1 cellular context compared by ENCODE assay signal in the genomic region with DNA sequence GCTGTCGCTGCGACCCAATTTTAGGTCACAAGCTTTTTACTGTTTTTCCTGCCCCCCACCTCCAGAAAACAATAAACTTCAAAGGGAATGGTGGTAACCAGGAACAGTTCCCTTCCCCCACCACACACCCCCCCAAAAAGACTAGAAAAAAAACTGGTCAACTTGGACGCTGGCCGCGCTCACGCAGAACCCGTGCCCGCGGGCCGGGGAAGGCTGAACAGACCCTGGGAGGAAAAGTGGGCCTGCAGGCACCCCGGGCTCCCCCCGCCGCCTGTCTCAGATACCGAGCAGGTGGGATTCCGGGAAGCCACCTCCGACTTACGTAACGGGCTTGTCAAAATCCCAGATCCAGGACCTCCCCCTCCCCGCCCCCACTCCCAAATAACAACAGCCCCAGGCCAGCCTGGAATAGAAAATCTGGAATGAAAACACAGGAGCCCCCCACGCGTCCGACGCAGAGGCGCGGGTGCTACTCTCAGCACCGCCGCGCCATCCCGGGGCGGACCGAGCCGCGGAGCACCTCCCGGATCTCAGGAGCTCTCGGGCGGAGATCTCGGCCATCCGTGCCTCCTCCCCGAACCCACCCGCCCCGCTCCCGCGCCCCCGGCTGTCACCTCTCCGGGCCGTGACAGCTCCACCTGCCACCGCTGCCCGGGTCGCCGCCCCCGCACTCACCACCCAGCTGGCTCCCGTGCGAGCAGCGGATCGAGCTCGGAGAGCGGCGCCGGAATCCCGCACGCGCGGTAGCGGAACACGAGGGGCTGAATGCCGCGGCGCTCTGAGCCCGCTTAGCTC.
TF ChIP-seq lines count a peak whose summit lies in the region.

No MANE protein-coding gene starts in this region.

TF ChIP-seq in K562, 482 proteins besides CTCF, POLR2A, EP300 and RAD21 (continued from another document and continues in another):
- TF ChIP-seq RREB1 (CRISPR knock-in tag; IDR thresholded peaks at IDR 0.05) (no peak), ZNF699 (CRISPR knock-in tag; IDR thresholded peaks at IDR 0.05; ENCODE audit: insufficient replicate concordance) (no peak), CBX2 (IDR thresholded peaks at IDR 0.05; ENCODE audit: insufficient read depth, low read length, poor library complexity, severe bottlenecking) (no peak), PHTF2 (CRISPR knock-in tag; IDR thresholded peaks at IDR 0.05) (no peak), MTF1 (CRISPR knock-in tag; IDR thresholded peaks at IDR 0.05; ENCODE audit: borderline replicate concordance) (no peak), NR2F6 (CRISPR knock-in tag; IDR thresholded peaks at IDR 0.05) (no peak), HDAC8 (tag; IDR thresholded peaks at IDR 0.05) (no peak), ZNF133 (CRISPR knock-in tag; IDR thresholded peaks at IDR 0.05) (no peak), ZNF436 (CRISPR knock-in tag; IDR thresholded peaks at IDR 0.05) (no peak), SRSF3 (IDR thresholded peaks at IDR 0.05; ENCODE audit: insufficient read depth, low read length) (no peak), HMBOX1 (IDR thresholded peaks at IDR 0.05) (peak; percentile 83), HNRNPLL (IDR thresholded peaks at IDR 0.05; ENCODE audit: low read depth, low read length, poor library complexity, severe bottlenecking) (peak; percentile 39), ZBTB7A (IDR thresholded peaks at IDR 0.05; ENCODE audit: borderline replicate concordance, control insufficient read depth, low read depth, low read length) (peak; percentile 76; the same call in 1 of the 2 replicates), ZSCAN32 (CRISPR knock-in tag; IDR thresholded peaks at IDR 0.05) (no peak), TEAD4 (IDR thresholded peaks at IDR 0.05; ENCODE audit: low read length) (peak; percentile 15; the same call in 1 of the 2 replicates), TEAD4 (CRISPR knock-in tag; IDR thresholded peaks at IDR 0.05; ENCODE audit: borderline replicate concordance) (no peak), SOX6 (IDR thresholded peaks at IDR 0.05) (0 out of 2 replicates have a peak, but pooled peaks have one; percentile 38), GATA2 (CRISPR knock-in tag; IDR thresholded peaks at IDR 0.05) (no peak), KHSRP (IDR thresholded peaks at IDR 0.05) (no peak), LEF1 (IDR thresholded peaks at IDR 0.05) (peak; percentile 99), NFATC3 (IDR thresholded peaks at IDR 0.05) (no peak), ZNF584 (CRISPR knock-in tag; IDR thresholded peaks at IDR 0.05; ENCODE audit: low read depth) (no peak), SRSF9 (IDR thresholded peaks at IDR 0.05; ENCODE audit: borderline replicate concordance, low read depth, low read length) (no peak), ZFX (CRISPR knock-in tag; IDR thresholded peaks at IDR 0.05) (peak; percentile 69), MYC (IDR thresholded peaks at IDR 0.05; ENCODE audit: low read depth, low read length) (peak; percentile 59), MYC (CRISPR knock-in tag; IDR thresholded peaks at IDR 0.05; ENCODE audit: borderline replicate concordance, low read depth) (no peak), IRF2 (CRISPR knock-in tag; IDR thresholded peaks at IDR 0.05) (no peak), XRCC5 (IDR thresholded peaks at IDR 0.05; ENCODE audit: low read depth, low read length) (peak; percentile 76; the same call in 1 of the 2 replicates), RBM14 (IDR thresholded peaks at IDR 0.05; ENCODE audit: borderline replicate concordance, insufficient read depth, low read depth, low read length) (no peak), ZNF384 (IDR thresholded peaks at IDR 0.05; ENCODE audit: low read depth, low read length) (peak; percentile 99), TAF1 (IDR thresholded peaks at IDR 0.05; ENCODE audit: control insufficient read depth, extremely low read depth, insufficient read depth, low read length, severe bottlenecking) (peak; percentile 69), ZNF766 (CRISPR knock-in tag; conservative IDR thresholded peaks at IDR 0.05) (no peak), NONO (IDR thresholded peaks at IDR 0.05; ENCODE audit: low read depth in 2 of 2, low read length in 1 of 2) (peak in 1 of 2 experiments; percentile 42; a peak in 1 of 4 replicates), SAFB (IDR thresholded peaks at IDR 0.05; ENCODE audit: borderline replicate concordance, low read depth, low read length) (peak; percentile 96), ASH1L (IDR thresholded peaks at IDR 0.05; ENCODE audit: borderline replicate concordance, low read depth, partially characterized antibody) (no peak), ZNF174 (CRISPR knock-in tag; IDR thresholded peaks at IDR 0.05) (no peak), RBBP5 (IDR thresholded peaks at IDR 0.05; ENCODE audit: borderline replicate concordance, insufficient read depth, low read length, poor library complexity, severe bottlenecking) (peak; percentile 60), U2AF1 (optimal IDR thresholded peaks at IDR 0.05; ENCODE audit: low read depth, low read length) (no peak), KAT7 (CRISPR knock-in tag; IDR thresholded peaks at IDR 0.05; ENCODE audit: borderline replicate concordance) (no peak), SMARCB1 (IDR thresholded peaks at IDR 0.05; ENCODE audit: insufficient read length, low read depth) (no peak)
- TF ChIP-seq, protein P1, sequence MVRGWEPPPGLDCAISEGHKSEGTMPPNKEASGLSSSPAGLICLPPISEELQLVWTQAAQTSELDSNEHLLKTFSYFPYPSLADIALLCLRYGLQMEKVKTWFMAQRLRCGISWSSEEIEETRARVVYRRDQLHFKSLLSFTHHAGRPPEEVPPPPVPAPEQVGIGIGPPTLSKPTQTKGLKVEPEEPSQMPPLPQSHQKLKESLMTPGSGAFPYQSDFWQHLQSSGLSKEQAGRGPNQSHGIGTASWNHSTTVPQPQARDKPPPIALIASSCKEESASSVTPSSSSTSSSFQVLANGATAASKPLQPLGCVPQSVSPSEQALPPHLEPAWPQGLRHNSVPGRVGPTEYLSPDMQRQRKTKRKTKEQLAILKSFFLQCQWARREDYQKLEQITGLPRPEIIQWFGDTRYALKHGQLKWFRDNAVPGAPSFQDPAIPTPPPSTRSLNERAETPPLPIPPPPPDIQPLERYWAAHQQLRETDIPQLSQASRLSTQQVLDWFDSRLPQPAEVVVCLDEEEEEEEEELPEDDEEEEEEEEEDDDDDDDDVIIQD (CRISPR knock-in tag; IDR thresholded peaks at IDR 0.05) = no peak
- TF ChIP-seq, protein P2, sequence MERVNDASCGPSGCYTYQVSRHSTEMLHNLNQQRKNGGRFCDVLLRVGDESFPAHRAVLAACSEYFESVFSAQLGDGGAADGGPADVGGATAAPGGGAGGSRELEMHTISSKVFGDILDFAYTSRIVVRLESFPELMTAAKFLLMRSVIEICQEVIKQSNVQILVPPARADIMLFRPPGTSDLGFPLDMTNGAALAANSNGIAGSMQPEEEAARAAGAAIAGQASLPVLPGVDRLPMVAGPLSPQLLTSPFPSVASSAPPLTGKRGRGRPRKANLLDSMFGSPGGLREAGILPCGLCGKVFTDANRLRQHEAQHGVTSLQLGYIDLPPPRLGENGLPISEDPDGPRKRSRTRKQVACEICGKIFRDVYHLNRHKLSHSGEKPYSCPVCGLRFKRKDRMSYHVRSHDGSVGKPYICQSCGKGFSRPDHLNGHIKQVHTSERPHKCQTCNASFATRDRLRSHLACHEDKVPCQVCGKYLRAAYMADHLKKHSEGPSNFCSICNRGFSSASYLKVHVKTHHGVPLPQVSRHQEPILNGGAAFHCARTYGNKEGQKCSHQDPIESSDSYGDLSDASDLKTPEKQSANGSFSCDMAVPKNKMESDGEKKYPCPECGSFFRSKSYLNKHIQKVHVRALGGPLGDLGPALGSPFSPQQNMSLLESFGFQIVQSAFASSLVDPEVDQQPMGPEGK (CRISPR knock-in tag; IDR thresholded peaks at IDR 0.05; ENCODE audit: borderline replicate concordance) = no peak
- TF ChIP-seq, protein P3, sequence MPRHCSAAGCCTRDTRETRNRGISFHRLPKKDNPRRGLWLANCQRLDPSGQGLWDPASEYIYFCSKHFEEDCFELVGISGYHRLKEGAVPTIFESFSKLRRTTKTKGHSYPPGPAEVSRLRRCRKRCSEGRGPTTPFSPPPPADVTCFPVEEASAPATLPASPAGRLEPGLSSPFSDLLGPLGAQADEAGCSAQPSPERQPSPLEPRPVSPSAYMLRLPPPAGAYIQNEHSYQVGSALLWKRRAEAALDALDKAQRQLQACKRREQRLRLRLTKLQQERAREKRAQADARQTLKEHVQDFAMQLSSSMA (CRISPR knock-in tag; IDR thresholded peaks at IDR 0.05) = no peak
- TF ChIP-seq, protein P4, sequence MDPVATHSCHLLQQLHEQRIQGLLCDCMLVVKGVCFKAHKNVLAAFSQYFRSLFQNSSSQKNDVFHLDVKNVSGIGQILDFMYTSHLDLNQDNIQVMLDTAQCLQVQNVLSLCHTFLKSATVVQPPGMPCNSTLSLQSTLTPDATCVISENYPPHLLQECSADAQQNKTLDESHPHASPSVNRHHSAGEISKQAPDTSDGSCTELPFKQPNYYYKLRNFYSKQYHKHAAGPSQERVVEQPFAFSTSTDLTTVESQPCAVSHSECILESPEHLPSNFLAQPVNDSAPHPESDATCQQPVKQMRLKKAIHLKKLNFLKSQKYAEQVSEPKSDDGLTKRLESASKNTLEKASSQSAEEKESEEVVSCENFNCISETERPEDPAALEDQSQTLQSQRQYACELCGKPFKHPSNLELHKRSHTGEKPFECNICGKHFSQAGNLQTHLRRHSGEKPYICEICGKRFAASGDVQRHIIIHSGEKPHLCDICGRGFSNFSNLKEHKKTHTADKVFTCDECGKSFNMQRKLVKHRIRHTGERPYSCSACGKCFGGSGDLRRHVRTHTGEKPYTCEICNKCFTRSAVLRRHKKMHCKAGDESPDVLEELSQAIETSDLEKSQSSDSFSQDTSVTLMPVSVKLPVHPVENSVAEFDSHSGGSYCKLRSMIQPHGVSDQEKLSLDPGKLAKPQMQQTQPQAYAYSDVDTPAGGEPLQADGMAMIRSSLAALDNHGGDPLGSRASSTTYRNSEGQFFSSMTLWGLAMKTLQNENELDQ (CRISPR knock-in tag; IDR thresholded peaks at IDR 0.05; ENCODE audit: borderline replicate concordance) = 0 out of 2 replicates have a peak, but pooled peaks have one; percentile 81
- TF ChIP-seq, protein P5, sequence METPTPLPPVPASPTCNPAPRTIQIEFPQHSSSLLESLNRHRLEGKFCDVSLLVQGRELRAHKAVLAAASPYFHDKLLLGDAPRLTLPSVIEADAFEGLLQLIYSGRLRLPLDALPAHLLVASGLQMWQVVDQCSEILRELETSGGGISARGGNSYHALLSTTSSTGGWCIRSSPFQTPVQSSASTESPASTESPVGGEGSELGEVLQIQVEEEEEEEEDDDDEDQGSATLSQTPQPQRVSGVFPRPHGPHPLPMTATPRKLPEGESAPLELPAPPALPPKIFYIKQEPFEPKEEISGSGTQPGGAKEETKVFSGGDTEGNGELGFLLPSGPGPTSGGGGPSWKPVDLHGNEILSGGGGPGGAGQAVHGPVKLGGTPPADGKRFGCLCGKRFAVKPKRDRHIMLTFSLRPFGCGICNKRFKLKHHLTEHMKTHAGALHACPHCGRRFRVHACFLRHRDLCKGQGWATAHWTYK (CRISPR knock-in tag; IDR thresholded peaks at IDR 0.05) = no peak
- TF ChIP-seq, protein P6, sequence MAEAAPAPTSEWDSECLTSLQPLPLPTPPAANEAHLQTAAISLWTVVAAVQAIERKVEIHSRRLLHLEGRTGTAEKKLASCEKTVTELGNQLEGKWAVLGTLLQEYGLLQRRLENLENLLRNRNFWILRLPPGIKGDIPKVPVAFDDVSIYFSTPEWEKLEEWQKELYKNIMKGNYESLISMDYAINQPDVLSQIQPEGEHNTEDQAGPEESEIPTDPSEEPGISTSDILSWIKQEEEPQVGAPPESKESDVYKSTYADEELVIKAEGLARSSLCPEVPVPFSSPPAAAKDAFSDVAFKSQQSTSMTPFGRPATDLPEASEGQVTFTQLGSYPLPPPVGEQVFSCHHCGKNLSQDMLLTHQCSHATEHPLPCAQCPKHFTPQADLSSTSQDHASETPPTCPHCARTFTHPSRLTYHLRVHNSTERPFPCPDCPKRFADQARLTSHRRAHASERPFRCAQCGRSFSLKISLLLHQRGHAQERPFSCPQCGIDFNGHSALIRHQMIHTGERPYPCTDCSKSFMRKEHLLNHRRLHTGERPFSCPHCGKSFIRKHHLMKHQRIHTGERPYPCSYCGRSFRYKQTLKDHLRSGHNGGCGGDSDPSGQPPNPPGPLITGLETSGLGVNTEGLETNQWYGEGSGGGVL (CRISPR knock-in tag; IDR thresholded peaks at IDR 0.05) = no peak
